ENCODE assay signal across 1 cellular context in genomic region chr18:36638224-36638623, GRCh38.
TF ChIP-seq lines count a peak whose summit lies in the region.

No MANE protein-coding gene starts in this region.

TF ChIP-seq in GM12878, 131 proteins besides CTCF, POLR2A, EP300 and RAD21 (continued from another document):
- TF ChIP-seq, protein P1, sequence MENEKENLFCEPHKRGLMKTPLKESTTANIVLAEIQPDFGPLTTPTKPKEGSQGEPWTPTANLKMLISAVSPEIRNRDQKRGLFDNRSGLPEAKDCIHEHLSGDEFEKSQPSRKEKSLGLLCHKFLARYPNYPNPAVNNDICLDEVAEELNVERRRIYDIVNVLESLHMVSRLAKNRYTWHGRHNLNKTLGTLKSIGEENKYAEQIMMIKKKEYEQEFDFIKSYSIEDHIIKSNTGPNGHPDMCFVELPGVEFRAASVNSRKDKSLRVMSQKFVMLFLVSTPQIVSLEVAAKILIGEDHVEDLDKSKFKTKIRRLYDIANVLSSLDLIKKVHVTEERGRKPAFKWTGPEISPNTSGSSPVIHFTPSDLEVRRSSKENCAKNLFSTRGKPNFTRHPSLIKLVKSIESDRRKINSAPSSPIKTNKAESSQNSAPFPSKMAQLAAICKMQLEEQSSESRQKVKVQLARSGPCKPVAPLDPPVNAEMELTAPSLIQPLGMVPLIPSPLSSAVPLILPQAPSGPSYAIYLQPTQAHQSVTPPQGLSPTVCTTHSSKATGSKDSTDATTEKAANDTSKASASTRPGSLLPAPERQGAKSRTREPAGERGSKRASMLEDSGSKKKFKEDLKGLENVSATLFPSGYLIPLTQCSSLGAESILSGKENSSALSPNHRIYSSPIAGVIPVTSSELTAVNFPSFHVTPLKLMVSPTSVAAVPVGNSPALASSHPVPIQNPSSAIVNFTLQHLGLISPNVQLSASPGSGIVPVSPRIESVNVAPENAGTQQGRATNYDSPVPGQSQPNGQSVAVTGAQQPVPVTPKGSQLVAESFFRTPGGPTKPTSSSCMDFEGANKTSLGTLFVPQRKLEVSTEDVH (IDR thresholded peaks at IDR 0.05; ENCODE audit: low read depth, partially characterized antibody), result no peak
- TF ChIP-seq ZNF207 (IDR thresholded peaks at IDR 0.05; ENCODE audit: borderline replicate concordance) (no peak), MXI1 (IDR thresholded peaks at IDR 0.05; ENCODE audit: low read depth, low read length) (no peak)
TF ChIP-seq in GM12878: peak in this region for 37.
